Comparison of ENCODE assay signal across 9 cellular contexts in genomic region chr10:58414270-58415041, GRCh38. TPM values are rescaled to one million over a fixed set of nuclear protein-coding genes. Genes with fewer than 3 reads are reported as not detected.
DNase-seq lines count a peak whose midpoint lies in the region; ATAC-seq and TF ChIP-seq lines count a peak whose summit lies in the region.
"Had no signal": no experiment of that assay in that cellular context is flagged by ENCODE, and none has a peak within 500 bp of the region (broad histone marks: within the 10 kb centered on the region; RNA-seq: fewer than 3 reads in every experiment).

No MANE protein-coding gene starts in this region.

- H3K4me3 Mint-ChIP-seq in brain: no peak overlapping the region
- H3K4me3 Mint-ChIP-seq: activated naive CD8-positive, alpha-beta T cell treated with anti-CD3 and anti-CD28 coated beads, Interleukin-2, amount 10 ng/mL, durations not matched to agents 7 days and 5 days had no signal

- TF ChIP-seq CTCF in AG10803 (conservative IDR thresholded peaks at IDR 0.05; ENCODE audit: low read length) (peak; percentile 71), brain (conservative IDR thresholded peaks at IDR 0.05) (peak; percentile 60 to 64)

- peaks cover 0 to 9% (median 5%) of the 10 kb centered on the region in 5 experiments for H3K9me3 Mint-ChIP-seq in brain

- no peak overlapping the region for H3K4me3 ChIP-seq in AG10803 (ENCODE audit: low read length)

- no peak for TF ChIP-seq EP300 in Ishikawa (IDR thresholded peaks at IDR 0.05; ENCODE audit: borderline replicate concordance)

- H3K27me3 Mint-ChIP-seq in brain: no peaks in the 10 kb centered on the region

- no peak overlapping the region for H3K27ac Mint-ChIP-seq in brain
- H3K27ac Mint-ChIP-seq: activated naive CD8-positive, alpha-beta T cell treated with anti-CD3 and anti-CD28 coated beads, Interleukin-2, amount 10 ng/mL, durations not matched to agents 7 days and 5 days had no signal

- H3K36me3 Mint-ChIP-seq in brain: no peaks in the 10 kb centered on the region
- H3K36me3 Mint-ChIP-seq: activated naive CD8-positive, alpha-beta T cell treated with anti-CD3 and anti-CD28 coated beads, Interleukin-2, amount 10 ng/mL, durations not matched to agents 7 days and 5 days had no signal

- peak; percentile 82 for ATAC-seq in left lobe of liver
- no peak for ATAC-seq in GM21737 (IDR thresholded peaks at IDR 0.05; ENCODE audit: unreplicated experiment)

- peak; percentile 88 for TF ChIP-seq RAD21 in Ishikawa (IDR thresholded peaks at IDR 0.05; ENCODE audit: low read depth)

- peaks cover 4% of the 10 kb centered on the region for H3K4me1 Mint-ChIP-seq in brain
- H3K4me1 Mint-ChIP-seq: activated naive CD8-positive, alpha-beta T cell treated with anti-CD3 and anti-CD28 coated beads, Interleukin-2, amount 10 ng/mL, durations not matched to agents 7 days and 5 days had no signal

- DNase-seq in AG10803 (ENCODE audit: low read depth) (peak; percentile 84), left lobe of liver (ENCODE audit: low spot score) (no peak), NOMO-1 treated with DMSO at 0.1 percent for 48 hours (lab: John Stamatoyannopoulos, UW; ENCODE audit: unreplicated experiment) (no peak)
- DNase-seq in activated naive CD4-positive, alpha-beta T cell treated with Interleukin-2 at 50 U/mL for 16 hours: no peak
- no peak for DNase-seq in stimulated activated CD4-positive, alpha-beta T cell treated with anti-CD3 and anti-CD28 coated beads, Interleukin-12 subunit alpha, Interleukin-12 subunit beta, amount 100 ng/mL, for 4 hours
- DNase-seq: activated naive CD8-positive, alpha-beta T cell treated with anti-CD3 and anti-CD28 coated beads, Interleukin-2, amount 10 ng/mL, durations not matched to agents 7 days and 5 days had no signal

TF ChIP-seq in Ishikawa, 13 proteins besides CTCF, POLR2A, EP300 and RAD21:
- no peak for TF ChIP-seq YY1 (IDR thresholded peaks at IDR 0.05; ENCODE audit: low read depth)
- TF ChIP-seq FOXM1 (IDR thresholded peaks at IDR 0.05; ENCODE audit: borderline replicate concordance, low read depth): no peak

RNA-seq across cellular contexts. Expression of gene TFAM, which starts 29.2 kb away (rescaled TPM):
- polyA plus RNA-seq in brain (ENCODE audit: insufficient read depth, low read depth, low replicate concordance): 27.0 TPM
- 17.2 TPM for total RNA-seq in left lobe of liver
